In the genomic region with DNA sequence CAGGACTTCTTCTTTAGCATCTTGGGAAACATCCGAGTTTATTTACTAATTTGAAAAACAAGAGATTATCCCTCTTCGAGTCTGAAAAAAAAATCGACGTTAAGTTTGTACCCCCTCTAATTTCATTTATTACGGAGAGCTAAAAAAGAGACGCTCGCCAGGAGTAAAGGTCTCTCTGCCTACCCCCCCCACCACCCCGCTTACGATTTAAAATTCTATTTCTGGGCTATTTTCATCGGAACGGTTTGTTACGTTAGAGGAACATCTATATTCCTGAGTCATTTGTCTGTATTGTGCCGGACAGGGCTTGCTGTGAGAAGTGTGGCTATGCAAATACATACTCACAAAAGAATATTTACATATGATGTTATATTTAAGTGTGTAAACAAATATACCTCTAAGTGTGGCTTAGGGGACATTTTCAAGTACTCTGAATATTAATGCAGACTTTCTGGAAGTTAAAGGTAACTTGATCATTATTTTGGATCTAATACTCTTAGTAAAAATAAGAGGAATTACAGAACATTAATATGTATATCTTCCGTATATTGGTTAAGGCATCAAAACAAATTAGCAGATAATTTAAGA, we compare ENCODE assay signal across 2 cellular contexts.
TF ChIP-seq lines count a peak whose summit lies in the region.

No MANE protein-coding gene starts in this region.

TF ChIP-seq in H1, 55 proteins besides CTCF, POLR2A, EP300 and RAD21:
- TF ChIP-seq CHD2 (IDR thresholded peaks at IDR 0.05; ENCODE audit: low read length) (no peak), BRCA1 (IDR thresholded peaks at IDR 0.05; ENCODE audit: low read depth, low read length) (no peak)

TF ChIP-seq in GM12891, 5 proteins besides CTCF, POLR2A, EP300 and RAD21:
- TF ChIP-seq POLR2AphosphoS5 (IDR thresholded peaks at IDR 0.05; ENCODE audit: low read depth, low read length) (no peak), TAF1 (IDR thresholded peaks at IDR 0.05; ENCODE audit: low read depth, low read length) (no peak), SPI1 (IDR thresholded peaks at IDR 0.05; ENCODE audit: low read depth, low read length) (no peak), POU2F2 (IDR thresholded peaks at IDR 0.05; ENCODE audit: low read depth, low read length) (no peak), PAX5 (IDR thresholded peaks at IDR 0.05; ENCODE audit: insufficient read depth, low read length, severe bottlenecking) (no peak)
